In genomic region chr11:44192701-44193100, GRCh38 we compare ENCODE assay signal across 14 cellular contexts.
"Had no signal": no experiment of that assay in that cellular context is flagged by ENCODE, and none has a peak within 500 bp of the region (broad histone marks: within the 10 kb centered on the region; RNA-seq: fewer than 3 reads in every experiment).

No MANE protein-coding gene starts in this region.

- H3K27me3 Mint-ChIP-seq: activated naive CD8-positive, alpha-beta T cell had no signal

- DNase-seq: anterior cingulate cortex; cerebellar nuclear complex; dermis blood vessel endothelial cell; kidney; left ventricle myocardium superior; mesendoderm; sigmoid colon; stimulated activated CD4-positive, alpha-beta T cell treated with anti-CD3 and anti-CD28 coated beads, Interleukin-2, amount 100 ng/mL, for 24 hours; stimulated activated naive CD4-positive, alpha-beta T cell treated with Interleukin-2 at 50 U/mL for 16 hours; upper lobe of right lung had no signal

- H3K27ac ChIP-seq: hepatocyte, sigmoid colon, upper lobe of right lung had no signal

- H3K4me3 Mint-ChIP-seq: activated naive CD8-positive, alpha-beta T cell; neural crest cell; T-helper 1 cell treated with Interleukin-12 subunit alpha and Interleukin-12 subunit beta and Interleukin-4 antibody, amounts not matched to agents 30 μg/mL and 1 μg/mL, for 36 hours had no signal

- ATAC-seq: left ventricle myocardium superior, upper lobe of right lung had no signal

- H3K27ac Mint-ChIP-seq: activated naive CD8-positive, alpha-beta T cell; T-helper 1 cell treated with Interleukin-12 subunit alpha and Interleukin-12 subunit beta and Interleukin-4 antibody, amounts not matched to agents 30 μg/mL and 1 μg/mL, for 36 hours had no signal

- H3K4me3 ChIP-seq: hepatocyte, sigmoid colon, upper lobe of right lung had no signal

- H3K27me3 ChIP-seq: hepatocyte, sigmoid colon, upper lobe of right lung had no signal

- H3K36me3 ChIP-seq: upper lobe of right lung had no signal

- H3K4me1 ChIP-seq: sigmoid colon, upper lobe of right lung had no signal
